14 cellular contexts compared by ENCODE assay signal in genomic region chr20:1813674-1814635, GRCh38.
A peak's percentile ranks its signal among the peaks of the same experiment; 100 is the strongest.
DNase-seq lines count a peak whose midpoint lies in the region; TF ChIP-seq lines count a peak whose summit lies in the region.
"Had no signal": no experiment of that assay in that cellular context is flagged by ENCODE, and none has a peak within 500 bp of the region (broad histone marks: within the 10 kb centered on the region; RNA-seq: fewer than 3 reads in every experiment).

No MANE protein-coding gene starts in this region.

- H3K4me3 ChIP-seq in lower leg skin (ENCODE audit: low read depth, poor library complexity, severe bottlenecking), result no peak overlapping the region
- H3K4me3 ChIP-seq in tibial artery, result no peak overlapping the region
- H3K4me3 ChIP-seq: GM23338, K562 had no signal

- peaks cover 0 to 98% (median 84%) of the 10 kb centered on the region in 4 donors for H3K4me1 ChIP-seq in tibial artery

- H3K27ac Mint-ChIP-seq in chondrocyte (ENCODE audit: unreplicated experiment), result peak overlapping the region; percentile 93
- H3K27ac Mint-ChIP-seq: GM23338 had no signal

- no peak for TF ChIP-seq CTCF in chondrocyte (IDR thresholded peaks at IDR 0.05)
- no peak for TF ChIP-seq CTCF in lower leg skin (IDR thresholded peaks at IDR 0.05)
- no peak for TF ChIP-seq CTCF in tibial artery (IDR thresholded peaks at IDR 0.05)

- H3K9me3 ChIP-seq in tibial artery, result no peaks in the 10 kb centered on the region

- no peaks in the 10 kb centered on the region for H3K36me3 Mint-ChIP-seq in chondrocyte (ENCODE audit: low read depth)

- WGBS in lower leg skin, 2 donors, result 73 to 80% methylated on average over 13 of the region's 13 CpGs

- TF ChIP-seq POLR2A in lower leg skin (IDR thresholded peaks at IDR 0.05), result no peak

- H3K27ac ChIP-seq in tibial artery, result peak overlapping the region; percentile 53 to 60

- DNase-seq in activated effector memory CD4-positive, alpha-beta T cell treated with anti-CD3 and anti-CD28 coated beads, Interleukin-2, amount 50 U/mL, for 16 hours, result peak; percentile 21
- no peak for DNase-seq in activated effector memory CD4-positive, alpha-beta T cell treated with Interleukin-2 at 50 U/mL for 16 hours
- DNase-seq in chondrocyte (ENCODE audit: low spot score) (no peak), lower leg skin (ENCODE audit: low spot score in 2 of 2) (peak; percentile 13 to 61), tibial artery (peak in 1 of 2 donors; percentile 38), inferior parietal cortex (ENCODE audit: extremely low spot score) (no peak), AG20443 (ENCODE audit: low spot score) (no peak), activated gamma-delta T cell (lab: John Stamatoyannopoulos, UW) (no peak)
- DNase-seq: 8988T; activated CD8-positive, alpha-beta memory T cell treated with anti-CD3 and anti-CD28 coated beads, Interleukin-2, amount 50 U/mL, for 48 hours; cortex of kidney; NCI-H446 treated with DMSO at 0.1 percent for 48 hours had no signal

- no peaks in the 10 kb centered on the region for H3K36me3 ChIP-seq in tibial artery

- peaks cover 93% of the 10 kb centered on the region for H3K4me1 Mint-ChIP-seq in chondrocyte (ENCODE audit: low read depth)

- no peaks in the 10 kb centered on the region for H3K27me3 Mint-ChIP-seq in chondrocyte (ENCODE audit: low read depth)

- H3K9me3 Mint-ChIP-seq in chondrocyte (ENCODE audit: low read depth), result peaks cover 3% of the 10 kb centered on the region
- H3K9me3 Mint-ChIP-seq: GM23338 had no signal

- intact Hi-C loops in lower leg skin (cut with DNase I; ENCODE audit: low total_unique reads), result no loop called here
- intact Hi-C loops in tibial artery (cut with DNase I; ENCODE audit: low total_unique reads), result no loop called here

- no peak overlapping the region for H3K4me3 Mint-ChIP-seq in chondrocyte (ENCODE audit: unreplicated experiment)
- H3K4me3 Mint-ChIP-seq: GM23338 had no signal

- H3K27me3 ChIP-seq in tibial artery, result no peaks in the 10 kb centered on the region

Comparison
In these comparisons a context has a peak if more than half of its experiments do, and no peak if none do; other contexts are left out.
1. DNase-seq: peak in activated effector memory CD4-positive, alpha-beta T cell treated with anti-CD3 and anti-CD28 coated beads, Interleukin-2, amount 50 U/mL, for 16 hours (single experiment) and lower leg skin (2 of 2); none in activated effector memory CD4-positive, alpha-beta T cell treated with Interleukin-2 at 50 U/mL for 16 hours (single experiment), chondrocyte (single experiment), inferior parietal cortex (single experiment), AG20443 (single experiment) and activated gamma-delta T cell (single experiment).